In genomic region chr12:122487807-122488206, GRCh38 we compare ENCODE assay signal across 8 cellular contexts. TPM values are rescaled to one million over a fixed set of nuclear protein-coding genes. Genes with fewer than 3 reads are reported as not detected.
DNase-seq lines count a peak whose midpoint lies in the region; ATAC-seq, FAIRE-seq and TF ChIP-seq lines count a peak whose summit lies in the region.
"Not testable (repeated sequence)": the region's sequence is repeated elsewhere in the genome, so short reads cannot be mapped to it uniquely, and the experiment has no call there.

No MANE protein-coding gene starts in this region.

- H3K4me3 ChIP-seq in HEK293 (ENCODE audit: low read depth, low read length); HepG2 (replicated peaks in 1 of 3; ENCODE audit: insufficient read depth in 1 of 3, low read depth in 2 of 3, low read length in 3 of 3); right lobe of liver: not testable (repeated sequence)

- TF ChIP-seq RAD21 in HepG2 (CRISPR knock-in tag; IDR thresholded peaks at IDR 0.05), result not testable (repeated sequence)

- H3K9me3 Mint-ChIP-seq in activated T-cell treated with anti-CD3 and anti-CD28 coated beads, Interleukin-2, amount 50 U/mL, for 24 hours; osteocyte (ENCODE audit: unreplicated experiment): not testable (repeated sequence)

- H3K9ac ChIP-seq in HepG2 (ENCODE audit: insufficient read depth, low read depth, low read length), result not testable (repeated sequence)

- in situ Hi-C loops in HepG2 (cut with HindIII; ENCODE audit: extremely low pct_ligation_motif_present, low pct_unique_long_range_greater_than_20kb), result not testable (repeated sequence)

- H3K27ac Mint-ChIP-seq in activated T-cell treated with anti-CD3 and anti-CD28 coated beads, Interleukin-2, amount 50 U/mL, for 24 hours; osteocyte (ENCODE audit: unreplicated experiment): not testable (repeated sequence)

- CTCF ChIA-PET in HEK293 (lab: Yijun Ruan, JAX), result interaction anchor here (3.4 kb wide), 1 partner anchor 88 kb away, joined by 9 read pairs; no protein-coding TSS in a partner anchor
- CTCF ChIA-PET in HepG2 (lab: Yijun Ruan, JAX; ENCODE audit: low intra/inter-chr PET ratio, low total read pairs), result not testable (repeated sequence)

- not testable (repeated sequence) for H3K4me3 Mint-ChIP-seq in activated T-cell treated with anti-CD3 and anti-CD28 coated beads, Interleukin-2, amount 50 U/mL, for 24 hours; osteocyte (ENCODE audit: unreplicated experiment)

- H3K79me2 ChIP-seq in HepG2 (ENCODE audit: insufficient read depth, low read length), result not testable (repeated sequence)

- TF ChIP-seq POLR2A in HepG2 (IDR thresholded peaks at IDR 0.05; ENCODE audit: insufficient read depth in 1 of 2, low read depth in 2 of 2, low read length in 2 of 2); right lobe of liver (IDR thresholded peaks at IDR 0.05): not testable (repeated sequence)

- H3K4me1 Mint-ChIP-seq in activated T-cell treated with anti-CD3 and anti-CD28 coated beads, Interleukin-2, amount 50 U/mL, for 24 hours (ENCODE audit: low read depth), result peaks cover 16% of the 10 kb centered on the region
- H3K4me1 Mint-ChIP-seq in osteocyte (ENCODE audit: unreplicated experiment), result not testable (repeated sequence)

- TF ChIP-seq CTCF in 22Rv1 (IDR thresholded peaks at IDR 0.05); HEK293 (tag by site-specific recombination; IDR thresholded peaks at IDR 0.05); HepG2 (CRISPR knock-in tag; IDR thresholded peaks at IDR 0.05); right lobe of liver (IDR thresholded peaks at IDR 0.05); osteocyte (IDR thresholded peaks at IDR 0.05): not testable (repeated sequence)

- peaks cover 94% of the 10 kb centered on the region for H3K36me3 Mint-ChIP-seq in activated T-cell treated with anti-CD3 and anti-CD28 coated beads, Interleukin-2, amount 50 U/mL, for 24 hours (ENCODE audit: low read depth)
- H3K36me3 Mint-ChIP-seq in osteocyte (ENCODE audit: unreplicated experiment), result peaks cover 56% of the 10 kb centered on the region

- H3K27ac ChIP-seq in 22Rv1 (peak overlapping the region; percentile 2; the same call in 1 of the 2 replicates), HepG2 (ENCODE audit: extremely low read length, insufficient read depth, low read length) (peak overlapping the region; percentile 77), right lobe of liver (peak overlapping the region in 2 of 3 donors; percentile 55 to 66)
- not testable (repeated sequence) for H3K27ac ChIP-seq in HEK293 (ENCODE audit: extremely low read depth, low read depth, low read length)

- not testable (repeated sequence) for H2AFZ ChIP-seq in HepG2 (ENCODE audit: low read length)

- 98% methylated on average over 3 of the region's 3 CpGs for WGBS in HepG2 (ENCODE audit: low lambda C conversion rate)
- WGBS in right lobe of liver (ENCODE audit: insufficient coverage, low coverage, low lambda C conversion rate, missing lambda C conversion rate), result 83% methylated on average over 1 of the region's 3 CpGs

- not testable (repeated sequence) for FAIRE-seq in HepG2 (lab: Jason Lieb, UNC)

- H3K9me3 ChIP-seq in HEK293 (ENCODE audit: control insufficient read depth, insufficient read depth, low read depth, low read length); HepG2 (ENCODE audit: low read length); right lobe of liver: not testable (repeated sequence)

- not testable (repeated sequence) for BruUV-seq in HepG2 (replicated peaks; lab: Mats Ljungman, UMichigan)

- DNase-seq in activated CD8-positive, alpha-beta memory T cell treated with anti-CD3 and anti-CD28 coated beads for 24 hours, result peak; percentile 32
- DNase-seq in activated T-cell treated with anti-CD3 and anti-CD28 coated beads, Interleukin-2, amount 50 U/mL, for 24 hours, result peak; percentile 20
- DNase-seq in HepG2 (ENCODE audit: low spot score); right lobe of liver: not testable (repeated sequence)
- DNase-seq in mesenteric fat pad (ENCODE audit: low spot score) (peak; percentile 22), osteocyte (ENCODE audit: extremely low spot score, unreplicated experiment) (peak; percentile 23)

- H3K4me1 ChIP-seq in HEK293 (ENCODE audit: control insufficient read depth, insufficient read depth, low read length), result not testable (repeated sequence)
- peaks cover 85% of the 10 kb centered on the region for H3K4me1 ChIP-seq in HepG2 (ENCODE audit: insufficient read depth, low read length)
- H3K4me1 ChIP-seq in right lobe of liver, result peaks cover 0 to 45% (median 18%) of the 10 kb centered on the region in 4 donors

- POLR2A ChIA-PET in HEK293 (lab: Yijun Ruan, JAX) (interaction anchor here (1.3 kb wide), 1 partner anchor 13 kb away, joined by 6 read pairs; the partner anchor contains the start of gene ZCCHC8), HepG2 (lab: Yijun Ruan, JAX) (interaction anchor here (7.0 kb wide), 1 partner anchor 12 kb away, joined by 122 read pairs; the partner anchor contains the start of gene ZCCHC8)

- intact Hi-C loops in HepG2 (cut with micrococcal nuclease; ENCODE audit: unreplicated experiment); right lobe of liver (cut with DNase I): not testable (repeated sequence)

- not testable (repeated sequence) for H3K27me3 ChIP-seq in HepG2 (ENCODE audit: control insufficient read depth in 1 of 2, insufficient read depth in 2 of 2, low read length in 2 of 2); right lobe of liver

- not testable (repeated sequence) for H4K20me1 ChIP-seq in HepG2 (ENCODE audit: insufficient read depth, low read length)

- not testable (repeated sequence) for ATAC-seq in HepG2, right lobe of liver

- H3K36me3 ChIP-seq in HEK293 (ENCODE audit: control insufficient read depth in 2 of 2, insufficient read depth in 1 of 2, low read length in 2 of 2) (peaks cover 71 to 89% of the 10 kb centered on the region in 2 experiments), HepG2 (replicated peaks in 1 of 2; ENCODE audit: control insufficient read depth in 1 of 2, insufficient read depth in 2 of 2, low read length in 2 of 2) (peaks cover 8 to 46% of the 10 kb centered on the region in 2 experiments), right lobe of liver (peaks cover 0 to 36% (median 13%) of the 10 kb centered on the region in 4 donors)

- H3K4me2 ChIP-seq in HepG2 (ENCODE audit: low read depth, low read length), result not testable (repeated sequence)

- not testable (repeated sequence) for TF ChIP-seq EP300 in HepG2 (IDR thresholded peaks at IDR 0.05; ENCODE audit: low read depth in 2 of 2, low read length in 2 of 2); HepG2 (CRISPR knock-in tag; IDR thresholded peaks at IDR 0.05; ENCODE audit: borderline replicate concordance)

- not testable (repeated sequence) for H3K27me3 Mint-ChIP-seq in activated T-cell treated with anti-CD3 and anti-CD28 coated beads, Interleukin-2, amount 50 U/mL, for 24 hours; osteocyte (ENCODE audit: unreplicated experiment)

RNA-seq across cellular contexts. Expression of gene ZCCHC8, which starts 12.9 kb away (rescaled TPM):
- 14.2 and 20.9 TPM in 2 replicates for total RNA-seq in HepG2 (2016; rRNA removed; fragmentation: Illumina TruSeq; extraction: Trizol)
- 4.6 and 5.1 TPM in 2 replicates for total RNA-seq in HepG2 (2016; cell fraction: cytosol; rRNA removed; fragmentation: Illumina TruSeq; extraction: Trizol; ENCODE audit: low read depth)
- 14.0 and 22.1 TPM in 2 replicates for total RNA-seq in HepG2 (2016; cell fraction: insoluble cytoplasmic fraction; rRNA removed; fragmentation: Illumina TruSeq; extraction: Trizol)
- 7.2 and 7.6 TPM in 2 replicates for total RNA-seq in HepG2 (2016; cell fraction: membrane; rRNA removed; fragmentation: Illumina TruSeq; extraction: Trizol)
- total RNA-seq in HepG2 (2016; cell fraction: nucleus; rRNA removed; fragmentation: Illumina TruSeq; extraction: Trizol), result 30.3 and 32.1 TPM in 2 replicates
- polyA plus RNA-seq in HepG2 (2011; rRNA removed), result 18.6 and 20.5 TPM in 2 replicates
- 9.6 and 13.2 TPM in 2 replicates for polyA plus RNA-seq in HepG2 (2011; cell fraction: cytosol; rRNA removed)
- 37.9 and 40.8 TPM in 2 replicates for polyA plus RNA-seq in HepG2 (2011; cell fraction: nucleus; rRNA removed)
- polyA plus RNA-seq in HepG2 (2012), result 20.5 and 20.8 TPM in 2 replicates
- polyA plus RNA-seq in HepG2 (2016; cell fraction: cytosol; fragmentation: Illumina TruSeq; extraction: Trizol; ENCODE audit: low read depth), result 1.9 and 2.0 TPM in 2 replicates
- polyA plus RNA-seq in HepG2 (2016; cell fraction: insoluble cytoplasmic fraction; fragmentation: Illumina TruSeq; extraction: Trizol; ENCODE audit: low read depth), result 15.5 and 16.5 TPM in 2 replicates
- polyA plus RNA-seq in HepG2 (2016; cell fraction: membrane; fragmentation: Illumina TruSeq; extraction: Trizol; ENCODE audit: low read depth), result 3.5 and 4.0 TPM in 2 replicates
- polyA plus RNA-seq in HepG2 (2016; cell fraction: nucleus; fragmentation: Illumina TruSeq; extraction: Trizol; ENCODE audit: insufficient read depth, low read depth), result 75.5 and 80.1 TPM in 2 replicates
- polyA minus RNA-seq in HepG2 (2011; rRNA and poly(A)+ RNA removed; ENCODE audit: low replicate concordance), result 9.4 and 18.6 TPM in 2 replicates
- 8.1 and 11.2 TPM in 2 replicates for polyA minus RNA-seq in HepG2 (2011; cell fraction: cytosol; rRNA and poly(A)+ RNA removed)
- polyA minus RNA-seq in HepG2 (2011; cell fraction: nucleus; rRNA and poly(A)+ RNA removed), result 40.6 and 42.0 TPM in 2 replicates
- 10 to 100 TPM in 2 of 6 experiments, 1 to 10 TPM in 4; 8.5 to 13.0 (median 9.3) TPM for total RNA-seq in right lobe of liver
- total RNA-seq in mesenteric fat pad, result 14.9 TPM
- 27.6 and 28.0 TPM in 2 replicates for total RNA-seq in osteocyte

RNA-seq across cellular contexts. Expression of gene RSRC2, which starts 38.9 kb away (rescaled TPM):
- 77.8 and 85.8 TPM in 2 replicates for total RNA-seq in HepG2 (2016; rRNA removed; fragmentation: Illumina TruSeq; extraction: Trizol)
- total RNA-seq in HepG2 (2016; cell fraction: cytosol; rRNA removed; fragmentation: Illumina TruSeq; extraction: Trizol; ENCODE audit: low read depth), result 18.9 and 21.1 TPM in 2 replicates
- 79.4 and 84.5 TPM in 2 replicates for total RNA-seq in HepG2 (2016; cell fraction: insoluble cytoplasmic fraction; rRNA removed; fragmentation: Illumina TruSeq; extraction: Trizol)
- total RNA-seq in HepG2 (2016; cell fraction: membrane; rRNA removed; fragmentation: Illumina TruSeq; extraction: Trizol), result 32.8 and 33.2 TPM in 2 replicates
- total RNA-seq in HepG2 (2016; cell fraction: nucleus; rRNA removed; fragmentation: Illumina TruSeq; extraction: Trizol), result 97.0 and 103 TPM in 2 replicates
- polyA plus RNA-seq in HepG2 (2011; rRNA removed), result 27.6 and 31.4 TPM in 2 replicates
- polyA plus RNA-seq in HepG2 (2011; cell fraction: cytosol; rRNA removed), result 7.5 and 10.3 TPM in 2 replicates
- 42.2 and 43.3 TPM in 2 replicates for polyA plus RNA-seq in HepG2 (2011; cell fraction: nucleus; rRNA removed)
- 50.4 and 65.0 TPM in 2 replicates for polyA plus RNA-seq in HepG2 (2012)
- 8.9 and 9.0 TPM in 2 replicates for polyA plus RNA-seq in HepG2 (2016; cell fraction: cytosol; fragmentation: Illumina TruSeq; extraction: Trizol; ENCODE audit: low read depth)
- 98.3 and 98.6 TPM in 2 replicates for polyA plus RNA-seq in HepG2 (2016; cell fraction: insoluble cytoplasmic fraction; fragmentation: Illumina TruSeq; extraction: Trizol; ENCODE audit: low read depth)
- polyA plus RNA-seq in HepG2 (2016; cell fraction: membrane; fragmentation: Illumina TruSeq; extraction: Trizol; ENCODE audit: low read depth), result 14.1 and 18.0 TPM in 2 replicates
- polyA plus RNA-seq in HepG2 (2016; cell fraction: nucleus; fragmentation: Illumina TruSeq; extraction: Trizol; ENCODE audit: insufficient read depth, low read depth), result 156 and 164 TPM in 2 replicates
- polyA minus RNA-seq in HepG2 (2011; rRNA and poly(A)+ RNA removed; ENCODE audit: low replicate concordance), result 17.3 and 23.5 TPM in 2 replicates
- polyA minus RNA-seq in HepG2 (2011; cell fraction: cytosol; rRNA and poly(A)+ RNA removed), result 8.3 and 11.6 TPM in 2 replicates
- 155 and 166 TPM in 2 replicates for polyA minus RNA-seq in HepG2 (2011; cell fraction: nucleus; rRNA and poly(A)+ RNA removed)
- total RNA-seq in right lobe of liver, result 10 to 100 TPM; 17.6 to 27.7 (median 23.4) TPM
- total RNA-seq in mesenteric fat pad, result 55.2 TPM
- total RNA-seq in osteocyte, result 64.9 and 67.9 TPM in 2 replicates

RNA-seq across cellular contexts. Expression of gene KNTC1, which starts 39.2 kb away (rescaled TPM):
- 49.2 and 57.6 TPM in 2 replicates for total RNA-seq in HepG2 (2016; rRNA removed; fragmentation: Illumina TruSeq; extraction: Trizol)
- total RNA-seq in HepG2 (2016; cell fraction: cytosol; rRNA removed; fragmentation: Illumina TruSeq; extraction: Trizol; ENCODE audit: low read depth), result 18.2 and 22.7 TPM in 2 replicates
- 49.4 and 57.3 TPM in 2 replicates for total RNA-seq in HepG2 (2016; cell fraction: insoluble cytoplasmic fraction; rRNA removed; fragmentation: Illumina TruSeq; extraction: Trizol)
- 16.5 and 21.3 TPM in 2 replicates for total RNA-seq in HepG2 (2016; cell fraction: membrane; rRNA removed; fragmentation: Illumina TruSeq; extraction: Trizol)
- total RNA-seq in HepG2 (2016; cell fraction: nucleus; rRNA removed; fragmentation: Illumina TruSeq; extraction: Trizol), result 108 and 118 TPM in 2 replicates
- polyA plus RNA-seq in HepG2 (2011; rRNA removed), result 26.9 and 45.1 TPM in 2 replicates
- polyA plus RNA-seq in HepG2 (2011; cell fraction: cytosol; rRNA removed), result 6.0 and 6.6 TPM in 2 replicates
- polyA plus RNA-seq in HepG2 (2011; cell fraction: nucleus; rRNA removed), result 56.6 and 86.5 TPM in 2 replicates
- 23.2 and 23.7 TPM in 2 replicates for polyA plus RNA-seq in HepG2 (2012)
- 2.0 and 2.9 TPM in 2 replicates for polyA plus RNA-seq in HepG2 (2016; cell fraction: cytosol; fragmentation: Illumina TruSeq; extraction: Trizol; ENCODE audit: low read depth)
- polyA plus RNA-seq in HepG2 (2016; cell fraction: insoluble cytoplasmic fraction; fragmentation: Illumina TruSeq; extraction: Trizol; ENCODE audit: low read depth), result 27.6 and 27.7 TPM in 2 replicates
- 3.5 and 4.7 TPM in 2 replicates for polyA plus RNA-seq in HepG2 (2016; cell fraction: membrane; fragmentation: Illumina TruSeq; extraction: Trizol; ENCODE audit: low read depth)
- 208 and 213 TPM in 2 replicates for polyA plus RNA-seq in HepG2 (2016; cell fraction: nucleus; fragmentation: Illumina TruSeq; extraction: Trizol; ENCODE audit: insufficient read depth, low read depth)
- 21.3 and 75.8 TPM in 2 replicates for polyA minus RNA-seq in HepG2 (2011; rRNA and poly(A)+ RNA removed; ENCODE audit: low replicate concordance)
- polyA minus RNA-seq in HepG2 (2011; cell fraction: cytosol; rRNA and poly(A)+ RNA removed), result 10.1 and 13.4 TPM in 2 replicates
- polyA minus RNA-seq in HepG2 (2011; cell fraction: nucleus; rRNA and poly(A)+ RNA removed), result 88.6 and 117 TPM in 2 replicates
- total RNA-seq in right lobe of liver, result 10 to 100 TPM in 1 of 6 experiments, 1 to 10 TPM in 5; 2.1 to 10.7 (median 3.5) TPM
- total RNA-seq in mesenteric fat pad, result 8.5 TPM
- total RNA-seq in osteocyte, result 14.1 and 18.5 TPM in 2 replicates
